27 cellular contexts compared by ENCODE assay signal in genomic region chr1:18599704-18600103, GRCh38. TPM values are rescaled to one million over a fixed set of nuclear protein-coding genes. Genes with fewer than 3 reads are reported as not detected.
DNase-seq lines count a peak whose midpoint lies in the region; ATAC-seq and TF ChIP-seq lines count a peak whose summit lies in the region.
"Had no signal": no experiment of that assay in that cellular context is flagged by ENCODE, and none has a peak within 500 bp of the region (broad histone marks: within the 10 kb centered on the region; RNA-seq: fewer than 3 reads in every experiment).

No MANE protein-coding gene starts in this region.

- 0 out of 4 replicates have a peak, but pooled peaks of 1 of the 2 experiments have one; percentile 29 for TF ChIP-seq CTCF in GM23338 (conservative IDR thresholded peaks at IDR 0.05; ENCODE audit: low read depth in 2 of 2)
- TF ChIP-seq CTCF in WTC11 (IDR thresholded peaks at IDR 0.05) = no peak
- TF ChIP-seq CTCF in glutamatergic neuron (IDR thresholded peaks at IDR 0.05; ENCODE audit: partially characterized antibody, unreplicated experiment) = peak; percentile 55
- TF ChIP-seq CTCF in upper lobe of left lung (IDR thresholded peaks at IDR 0.05) = no peak

- TF ChIP-seq EP300 in upper lobe of left lung (IDR thresholded peaks at IDR 0.05) = no peak

- ATAC-seq in GM23338 = peak; percentile 10; the same call in 2 of the 3 replicates
- ATAC-seq in WTC11 = 0 out of 2 replicates have a peak, but pooled peaks have one; percentile 11
- no peak for ATAC-seq in upper lobe of left lung (ENCODE audit: low FRiP score in 2 of 2)
- no peak for ATAC-seq in HG02678 (IDR thresholded peaks at IDR 0.05; ENCODE audit: unreplicated experiment)
- ATAC-seq: activated CD8-positive, alpha-beta T cell treated with anti-CD3 and anti-CD28 coated beads for 36 hours; gastroesophageal sphincter; natural killer cell; stimulated activated naive B cell treated with anti-CD40 and anti-IgM and Interleukin-4, amounts not matched to agents 10 μg/mL and 1 μg/mL and 100 μg/mL, for 72 hours had no signal

- H3K27me3 ChIP-seq in GM23338 (ENCODE audit: insufficient read depth) (no peaks in the 10 kb centered on the region), upper lobe of left lung (no peaks in the 10 kb centered on the region)
- H3K27me3 ChIP-seq: uterus had no signal

- no peak overlapping the region for H3K4me2 ChIP-seq in GM23338

- intact Hi-C loops in posterior vena cava (cut with DNase I) = loop anchor here (5.0 kb wide), 1 partner anchor 273 kb away; no protein-coding TSS in a partner anchor

- H3K36me3 ChIP-seq in GM23338 (ENCODE audit: insufficient read depth) (no peaks in the 10 kb centered on the region), upper lobe of left lung (no peaks in the 10 kb centered on the region)
- H3K36me3 ChIP-seq: esophagus squamous epithelium, gastroesophageal sphincter, left ventricle myocardium inferior, suprapubic skin, uterus had no signal

- DNase-seq in GM23338 (ENCODE audit: low spot score) = peak; percentile 43
- DNase-seq in WTC11 (ENCODE audit: low spot score) = no peak
- no peak for DNase-seq in glutamatergic neuron
- DNase-seq in posterior vena cava (ENCODE audit: low spot score) = peak; percentile 54
- no peak for DNase-seq in upper lobe of left lung
- DNase-seq in stimulated activated naive CD4-positive, alpha-beta T cell (lab: John Stamatoyannopoulos, UW) = no peak
- DNase-seq: activated CD4-positive, alpha-beta T cell treated with anti-CD3 and anti-CD28 coated beads for 1 hour; activated CD8-positive, alpha-beta T cell treated with anti-CD3 and anti-CD28 coated beads for 36 hours; esophagus squamous epithelium; Kasumi-1; left ventricle myocardium inferior; natural killer cell; NCI-H1694; NCI-H446 treated with DMSO at 0.1 percent for 48 hours; RPMI8226; stimulated activated naive B cell treated with anti-CD40 and anti-IgM and Interleukin-4, amounts not matched to agents 10 μg/mL and 1 μg/mL and 100 μg/mL, for 72 hours had no signal

- no peaks in the 10 kb centered on the region; the same call in 1 of the 2 replicates for H4K20me1 ChIP-seq in GM23338 (replicated peaks; ENCODE audit: insufficient read depth)

- CTCF ChIA-PET in WTC11 (lab: Charles Lee) = interaction anchor here (0.9 to 6.5 kb wide), 8 partner anchors 24 to 221 kb away, joined by 3 to 120 read pairs (median 8); no protein-coding TSS in a partner anchor

- H3K9me3 Mint-ChIP-seq in GM23338 (no peaks in the 10 kb centered on the region; the same call in 1 of the 3 replicates), WTC11 (peaks cover 6% of the 10 kb centered on the region; the same call in 1 of the 2 replicates), glutamatergic neuron (ENCODE audit: unreplicated experiment) (peaks cover 3% of the 10 kb centered on the region)
- H3K9me3 Mint-ChIP-seq: activated CD8-positive, alpha-beta T cell treated with anti-CD3 and anti-CD28 coated beads for 36 hours; dendritic cell treated with granulocyte-macrophage colony-stimulating factor and Interleukin-4, amounts not matched to agents 40 ng/mL and 50 ng/mL, for 4 days; natural killer cell; stimulated activated naive B cell treated with anti-CD40 and anti-IgM and Interleukin-4, amounts not matched to agents 10 μg/mL and 1 μg/mL and 100 μg/mL, for 72 hours; T-helper 1 cell treated with Interleukin-12 subunit alpha and Interleukin-12 subunit beta and Interleukin-4 antibody, amounts not matched to agents 30 μg/mL and 1 μg/mL, for 36 hours had no signal

- H3K4me3 ChIP-seq in GM23338 (no peak overlapping the region), upper lobe of left lung (no peak overlapping the region)
- H3K4me3 ChIP-seq: esophagus squamous epithelium, gastroesophageal sphincter, left ventricle myocardium inferior, suprapubic skin, uterus had no signal

- H3K27ac Mint-ChIP-seq in GM23338 (no peak overlapping the region), WTC11 (no peak overlapping the region), glutamatergic neuron (ENCODE audit: unreplicated experiment) (no peak overlapping the region)
- H3K27ac Mint-ChIP-seq: activated CD8-positive, alpha-beta T cell treated with anti-CD3 and anti-CD28 coated beads for 36 hours; activated naive CD8-positive, alpha-beta T cell; dendritic cell treated with granulocyte-macrophage colony-stimulating factor and Interleukin-4, amounts not matched to agents 40 ng/mL and 50 ng/mL, for 4 days; natural killer cell; stimulated activated naive B cell treated with anti-CD40 and anti-IgM and Interleukin-4, amounts not matched to agents 10 μg/mL and 1 μg/mL and 100 μg/mL, for 72 hours; T-helper 1 cell treated with Interleukin-12 subunit alpha and Interleukin-12 subunit beta and Interleukin-4 antibody, amounts not matched to agents 30 μg/mL and 1 μg/mL, for 36 hours had no signal

- H3K9me2 ChIP-seq in GM23338 (ENCODE audit: insufficient read depth) = no peaks in the 10 kb centered on the region

- POLR2A ChIA-PET in WTC11 (lab: Charles Lee) = no interaction called here

- H3K4me1 ChIP-seq in GM23338 (ENCODE audit: insufficient read depth) (peaks cover 12% of the 10 kb centered on the region), upper lobe of left lung (no peaks in the 10 kb centered on the region)
- H3K4me1 ChIP-seq: esophagus squamous epithelium, gastroesophageal sphincter, left ventricle myocardium inferior, parathyroid adenoma, uterus had no signal

- H3K9me3 ChIP-seq in upper lobe of left lung = no peaks in the 10 kb centered on the region
- H3K9me3 ChIP-seq: esophagus squamous epithelium, gastroesophageal sphincter, left ventricle myocardium inferior, suprapubic skin, uterus had no signal

- TF ChIP-seq POLR2A in upper lobe of left lung (IDR thresholded peaks at IDR 0.05) = no peak

- no peak overlapping the region for H3K27ac ChIP-seq in GM23338 (ENCODE audit: low read depth)
- H3K27ac ChIP-seq in upper lobe of left lung = no peak overlapping the region
- H3K27ac ChIP-seq: esophagus squamous epithelium, gastroesophageal sphincter, left ventricle myocardium inferior, parathyroid adenoma, suprapubic skin, uterus had no signal

- no peaks in the 10 kb centered on the region for H3K79me2 ChIP-seq in GM23338 (replicated peaks; ENCODE audit: insufficient read depth)
- H3K79me2 ChIP-seq: parathyroid adenoma had no signal

- H3F3A ChIP-seq in GM23338 (replicated peaks; ENCODE audit: low read depth) = peaks cover 5% of the 10 kb centered on the region; the same call in 1 of the 2 replicates

- WGBS in upper lobe of left lung, 2 donors = 68 to 80% methylated on average over 7 to 9 of the region's 9 CpGs

- H3K36me3 Mint-ChIP-seq in GM23338 (ENCODE audit: low read depth) (no peaks in the 10 kb centered on the region), WTC11 (no peaks in the 10 kb centered on the region), glutamatergic neuron (ENCODE audit: unreplicated experiment) (no peaks in the 10 kb centered on the region)
- H3K36me3 Mint-ChIP-seq: activated naive CD8-positive, alpha-beta T cell; natural killer cell; stimulated activated naive B cell treated with anti-CD40 and anti-IgM and Interleukin-4, amounts not matched to agents 10 μg/mL and 1 μg/mL and 100 μg/mL, for 72 hours had no signal

- H3K4me1 Mint-ChIP-seq in GM23338 (peaks cover 19% of the 10 kb centered on the region), WTC11 (peaks cover 21% of the 10 kb centered on the region), glutamatergic neuron (ENCODE audit: low read depth, unreplicated experiment) (no peaks in the 10 kb centered on the region)
- H3K4me1 Mint-ChIP-seq: natural killer cell; stimulated activated naive B cell treated with anti-CD40 and anti-IgM and Interleukin-4, amounts not matched to agents 10 μg/mL and 1 μg/mL and 100 μg/mL, for 72 hours had no signal

- H3K27me3 Mint-ChIP-seq in GM23338 (ENCODE audit: insufficient read depth, low read depth, poor library complexity) (peaks cover 28% of the 10 kb centered on the region), WTC11 (ENCODE audit: low read depth) (peaks cover 13% of the 10 kb centered on the region), glutamatergic neuron (ENCODE audit: unreplicated experiment) (peaks cover 1% of the 10 kb centered on the region)

- H3K4me3 Mint-ChIP-seq in GM23338 (no peak overlapping the region), WTC11 (no peak overlapping the region), glutamatergic neuron (ENCODE audit: unreplicated experiment) (no peak overlapping the region)
- H3K4me3 Mint-ChIP-seq: activated CD8-positive, alpha-beta T cell treated with anti-CD3 and anti-CD28 coated beads for 36 hours; activated naive CD8-positive, alpha-beta T cell; dendritic cell treated with granulocyte-macrophage colony-stimulating factor and Interleukin-4, amounts not matched to agents 40 ng/mL and 50 ng/mL, for 4 days; natural killer cell; stimulated activated naive B cell treated with anti-CD40 and anti-IgM and Interleukin-4, amounts not matched to agents 10 μg/mL and 1 μg/mL and 100 μg/mL, for 72 hours; T-helper 1 cell treated with Interleukin-12 subunit alpha and Interleukin-12 subunit beta and Interleukin-4 antibody, amounts not matched to agents 30 μg/mL and 1 μg/mL, for 36 hours had no signal

- H2AFZ ChIP-seq in GM23338 = no peak overlapping the region
- H2AFZ ChIP-seq: parathyroid adenoma had no signal

TF ChIP-seq in WTC11, 78 proteins besides CTCF, POLR2A, EP300 and RAD21 (continues in another document):
- TF ChIP-seq ZNF512 (CRISPR knock-in tag; IDR thresholded peaks at IDR 0.05; ENCODE audit: borderline replicate concordance) = peak; percentile 29; the same call in 1 of the 2 replicates
- TF ChIP-seq FOXK1 (CRISPR knock-in tag; IDR thresholded peaks at IDR 0.05) = no peak
- no peak for TF ChIP-seq RORB (CRISPR knock-in tag; IDR thresholded peaks at IDR 0.05)

RNA-seq across cellular contexts. Expression of gene PAX7, which starts 30.9 kb away (rescaled TPM):
- 0.03 TPM in 1 of 2 replicates, not detected in the other for total RNA-seq in GM23338 (2014; rRNA removed; shearing (Covaris generic))
- not detected in 2 replicates for polyA plus RNA-seq in GM23338 (2016; fragmentation: Nextera tagmentation; extraction: Ambion mirVana)
- total RNA-seq in WTC11 (2021) = 0.24 to 0.73 TPM (median 0.37 TPM) in 3 replicates
- 0.07 TPM for total RNA-seq in glutamatergic neuron (ENCODE audit: unreplicated experiment)
- not detected for total RNA-seq in posterior vena cava
- total RNA-seq in upper lobe of left lung = not detected
- total RNA-seq: activated CD8-positive, alpha-beta T cell treated with anti-CD3 and anti-CD28 coated beads for 36 hours; cardiac septum; esophagus squamous epithelium; gastroesophageal sphincter; left ventricle myocardium inferior; natural killer cell; sciatic nerve; SK-MEL-5; uterus had no signal

Comparison
In these comparisons a context has a peak if more than half of its experiments do, and no peak if none do; other contexts are left out.
1. ATAC-seq: peak in GM23338 (single experiment) and WTC11 (single experiment); none in upper lobe of left lung (0 of 2) and HG02678 (single experiment).
2. DNase-seq: peak in GM23338 (single experiment) and posterior vena cava (single experiment); none in WTC11 (single experiment), glutamatergic neuron (single experiment), upper lobe of left lung (0 of 2) and stimulated activated naive CD4-positive, alpha-beta T cell (0 of 6).